In genomic region chr17:2963332-2964027, GRCh38 we compare ENCODE assay signal across 14 cellular contexts.
"Had no signal": no experiment of that assay in that cellular context is flagged by ENCODE, and none has a peak within 500 bp of the region (broad histone marks: within the 10 kb centered on the region; RNA-seq: fewer than 3 reads in every experiment).

No MANE protein-coding gene starts in this region.

- H3K27ac ChIP-seq: dorsolateral prefrontal cortex, tibial artery had no signal

- ATAC-seq: activated T-helper 17 cell treated with anti-CD3 and anti-CD28 coated beads, Interleukin-2, amount 50 U/mL, for 72 hours; mucosa of descending colon; naive thymus-derived CD4-positive, alpha-beta T cell; stimulated activated memory B cell treated with anti-CD40 and anti-IgM and Interleukin-4, amounts not matched to agents 10 μg/mL and 1 μg/mL and 100 μg/mL, for 72 hours; T-helper 17 cell; WTC11 had no signal

- H3K9me3 ChIP-seq: mucosa of descending colon, tibial artery had no signal

- H3K27me3 ChIP-seq: dorsolateral prefrontal cortex, tibial artery had no signal

- H3K4me3 ChIP-seq: dorsolateral prefrontal cortex, mucosa of descending colon, tibial artery had no signal

- DNase-seq: activated CD4-positive, alpha-beta T cell treated with anti-CD3 and anti-CD28 coated beads for 48 hours; activated naive CD4-positive, alpha-beta T cell treated with Interleukin-2 at 50 U/mL for 16 hours; dorsolateral prefrontal cortex; erythroblast; mammary epithelial cell; mucosa of descending colon; naive thymus-derived CD4-positive, alpha-beta T cell; retina; stimulated activated CD4-positive, alpha-beta T cell treated with anti-CD3 and anti-CD28 coated beads, Interleukin-2, amount 100 ng/mL, for 48 hours; T-helper 17 cell had no signal
